In genomic region chr1:65362545-65362944, GRCh38 we compare ENCODE assay signal across 1 cellular context.
TF ChIP-seq lines count a peak whose summit lies in the region.

No MANE protein-coding gene starts in this region.

TF ChIP-seq in GM23338, 12 proteins besides CTCF, POLR2A, EP300 and RAD21:
- TF ChIP-seq ZNF462 (CRISPR knock-in tag; IDR thresholded peaks at IDR 0.05) (no peak), ETS1 (IDR thresholded peaks at IDR 0.05) (no peak), REST (IDR thresholded peaks at IDR 0.05; ENCODE audit: unreplicated experiment) (no peak), NANOG (IDR thresholded peaks at IDR 0.05; ENCODE audit: borderline replicate concordance) (no peak)
